Comparison of ENCODE assay signal across 12 cellular contexts in genomic region chr5:152393420-152393819, GRCh38. TPM values are rescaled to one million over a fixed set of nuclear protein-coding genes. Genes with fewer than 3 reads are reported as not detected.
"Had no signal": no experiment of that assay in that cellular context is flagged by ENCODE, and none has a peak within 500 bp of the region (broad histone marks: within the 10 kb centered on the region; RNA-seq: fewer than 3 reads in every experiment).

No MANE protein-coding gene starts in this region.

- H3K4me3 Mint-ChIP-seq: GM23338, H9, HFFc6 had no signal

- H3K36me3 ChIP-seq: HAP-1 had no signal

- H3K4me1 ChIP-seq: HAP-1 had no signal

- ATAC-seq: GM23338, HCT116 had no signal

- H3K9me3 ChIP-seq: HAP-1 had no signal

- FAIRE-seq: H1, H54 had no signal

- H3K4me3 ChIP-seq: GM23248, GM23338, HAP-1 had no signal

- H3K27ac ChIP-seq: GM23248 had no signal

- DNase-seq: GM23248, GOT3, H7, H9, HCEC 1CT, HFFc6 had no signal

- H3K27ac Mint-ChIP-seq: GM23338, H9, HFFc6 had no signal

RNA-seq across cellular contexts. Expression of gene NMUR2, which starts 11.7 kb away (rescaled TPM):
- total RNA-seq: GM23248, GM23338, H1, H4, H7, HFFc6 had no signal
- polyA plus RNA-seq: GM23248, GM23338 had no signal
